ENCODE assay signal across 7 cellular contexts in the genomic region with DNA sequence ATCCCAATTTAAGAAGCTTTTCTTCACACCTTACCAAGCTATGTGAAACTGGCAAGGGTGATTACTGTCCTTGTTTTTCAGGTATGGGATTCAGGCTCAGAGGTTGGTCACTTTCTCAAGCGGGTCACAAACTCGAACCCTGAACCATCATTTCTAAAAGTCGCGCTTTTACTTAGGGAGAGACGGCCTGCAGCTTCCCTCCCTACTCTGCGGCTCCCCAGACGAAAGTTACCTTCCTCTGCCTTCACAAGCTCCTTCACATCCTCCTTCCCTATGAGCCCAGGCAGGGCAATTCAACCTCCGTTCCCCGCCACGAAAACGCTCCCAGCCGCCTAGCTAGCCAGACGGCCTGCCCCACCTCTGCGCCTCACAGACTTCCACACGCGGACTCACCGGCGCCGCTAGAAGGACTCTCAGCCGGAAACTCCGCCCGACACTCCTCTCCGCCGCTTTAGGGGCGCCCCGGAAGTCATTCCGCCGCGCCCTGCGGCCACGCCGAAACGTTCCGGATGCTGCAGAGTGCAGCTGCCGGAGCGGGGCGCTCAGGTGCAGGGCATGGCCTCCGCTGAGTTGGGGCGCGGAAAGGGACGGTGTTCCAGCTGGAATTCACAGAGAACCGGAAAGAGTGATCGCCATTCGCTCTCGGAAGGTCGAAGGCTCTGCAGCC. TPM values are rescaled to one million over a fixed set of nuclear protein-coding genes. Genes with fewer than 3 reads are reported as not detected.
DNase-seq lines count a peak whose midpoint lies in the region; ATAC-seq and TF ChIP-seq lines count a peak whose summit lies in the region.
"Not testable (repeated sequence)": the region's sequence is repeated elsewhere in the genome, so short reads cannot be mapped to it uniquely, and the experiment has no call there.

A gene (minus strand): TSS at position 415 of the 667 bp plus-strand sequence. CDS start 4,913 bp downstream, outside the sequence.

- WGBS in hepatocyte (ENCODE audit: low lambda C conversion rate, missing lambda C conversion rate): no CpG with 5 or more reads among the region's 46 CpGs
- no CpG with 5 or more reads among the region's 46 CpGs for WGBS in psoas muscle, 3 donors

- H3K27ac Mint-ChIP-seq in MCF 10A (ENCODE audit: low read depth, unreplicated experiment): not testable (repeated sequence)

- not testable (repeated sequence) for H4K20me1 ChIP-seq in hepatocyte (ENCODE audit: insufficient read depth, poor library complexity, severe bottlenecking)

- H3K4me2 ChIP-seq in hepatocyte: not testable (repeated sequence)

- H2AFZ ChIP-seq in hepatocyte: not testable (repeated sequence)

- H3K4me1 Mint-ChIP-seq in MCF 10A (ENCODE audit: insufficient read depth, unreplicated experiment): not testable (repeated sequence)

- peak; percentile 98 for ATAC-seq in GM19023 (IDR thresholded peaks at IDR 0.05; ENCODE audit: unreplicated experiment)
- ATAC-seq in HG03139 (IDR thresholded peaks at IDR 0.05; ENCODE audit: unreplicated experiment): peak; percentile 97
- peak; percentile 82 to 100 (median 99) for ATAC-seq in psoas muscle

- H3K27ac ChIP-seq in SJSA1, hepatocyte, psoas muscle: not testable (repeated sequence)

- not testable (repeated sequence) for BruUV-seq in MCF 10A (replicated peaks; lab: Mats Ljungman, UMichigan)

- H3K4me1 ChIP-seq in SJSA1 (replicated peaks); hepatocyte (ENCODE audit: insufficient read depth); psoas muscle: not testable (repeated sequence)

- not testable (repeated sequence) for H3K27me3 ChIP-seq in SJSA1 (replicated peaks); hepatocyte; psoas muscle (ENCODE audit: insufficient read depth in 3 of 3, low read length in 2 of 3)

- H3K27me3 Mint-ChIP-seq in MCF 10A (ENCODE audit: insufficient read depth, unreplicated experiment): not testable (repeated sequence)

- CTCF ChIA-PET in MCF 10A (lab: Yijun Ruan, JAX): not testable (repeated sequence)

- not testable (repeated sequence) for H3K4me3 ChIP-seq in SJSA1, hepatocyte, psoas muscle

- POLR2A ChIA-PET in MCF 10A (lab: Yijun Ruan, JAX): not testable (repeated sequence)

- H3K9me3 ChIP-seq in SJSA1 (replicated peaks); hepatocyte (ENCODE audit: low read depth); psoas muscle: not testable (repeated sequence)

- H3K36me3 Mint-ChIP-seq in MCF 10A (ENCODE audit: insufficient read depth, unreplicated experiment): not testable (repeated sequence)

- DNase-seq in H4 (ENCODE audit: low spot score); SJSA1 (ENCODE audit: low read depth in 1 of 2, low spot score in 2 of 2); MCF 10A (ENCODE audit: unreplicated experiment); hepatocyte (ENCODE audit: low spot score); psoas muscle: not testable (repeated sequence)

- intact Hi-C loops in MCF 10A (cut with micrococcal nuclease); psoas muscle (cut with DNase I): not testable (repeated sequence)

- H3K9me3 Mint-ChIP-seq in MCF 10A (ENCODE audit: unreplicated experiment): not testable (repeated sequence)

- not testable (repeated sequence) for TF ChIP-seq CTCF in MCF 10A (IDR thresholded peaks at IDR 0.05; ENCODE audit: unreplicated experiment); hepatocyte (IDR thresholded peaks at IDR 0.05; ENCODE audit: poor library complexity); psoas muscle (IDR thresholded peaks at IDR 0.05)

- H3K9me2 ChIP-seq in hepatocyte (replicated peaks; ENCODE audit: insufficient read depth): not testable (repeated sequence)

- not testable (repeated sequence) for H3K79me2 ChIP-seq in hepatocyte

- H3K36me3 ChIP-seq in SJSA1; hepatocyte (replicated peaks; ENCODE audit: insufficient read depth, low read depth); psoas muscle (ENCODE audit: insufficient read depth in 1 of 2, low read depth in 1 of 2): not testable (repeated sequence)

- not testable (repeated sequence) for H3K4me3 Mint-ChIP-seq in MCF 10A (ENCODE audit: unreplicated experiment)

RNA-seq across cellular contexts. Expression of the gene that starts here (rescaled TPM):
- 29.2 and 30.4 TPM in 2 replicates for total RNA-seq in H4 (2014; rRNA removed; shearing (Covaris generic))
- 41.7 and 51.2 TPM in 2 replicates for total RNA-seq in SJSA1 (2014; rRNA removed; shearing (Covaris generic))
- total RNA-seq in MCF 10A (2022) (16.6 and 19.4 TPM in 2 replicates), hepatocyte (38.7 and 43.3 TPM in 2 replicates), psoas muscle (10 to 100 TPM in 1 of 4 donors, 1 to 10 TPM in 3; 7.5 to 13.3 (median 8.6) TPM)
- polyA plus RNA-seq in hepatocyte (28.0 and 28.3 TPM in 2 replicates), psoas muscle (10 to 100 TPM in 1 of 3 donors, 1 to 10 TPM in 2; 7.1 to 21.3 (median 8.7) TPM)
